16 cellular contexts compared by ENCODE assay signal in genomic region chr16:6633441-6633840, GRCh38.
"Had no signal": no experiment of that assay in that cellular context is flagged by ENCODE, and none has a peak within 500 bp of the region (broad histone marks: within the 10 kb centered on the region; RNA-seq: fewer than 3 reads in every experiment).

No MANE protein-coding gene starts in this region.

- DNase-seq: KBM-7; NCI-H1092; NCI-H1105 treated with DMSO at 0.1 percent for 48 hours; NCI-H1417 treated with DMSO at 0.1 percent for 48 hours; NCI-H187 treated with DMSO at 0.1 percent for 48 hours; NCI-H2029 treated with DMSO at 0.1 percent for 48 hours; NCI-H2171 treated with DMSO at 0.1 percent for 48 hours; NCI-H345; NCI-H446 treated with DMSO at 0.1 percent for 48 hours; NCI-H510A treated with DMSO at 0.1 percent for 48 hours; NCI-H526; NCI-H748 treated with DMSO at 0.1 percent for 48 hours; NK-92 treated with Interleukin-12 subunit alpha and Interleukin-12 subunit beta, amount 100 ng/mL, for 24 hours; Right ventricle myocardium superior; RPMI8226; SIG-M5 had no signal
